ENCODE assay signal across 15 cellular contexts in the genomic region with DNA sequence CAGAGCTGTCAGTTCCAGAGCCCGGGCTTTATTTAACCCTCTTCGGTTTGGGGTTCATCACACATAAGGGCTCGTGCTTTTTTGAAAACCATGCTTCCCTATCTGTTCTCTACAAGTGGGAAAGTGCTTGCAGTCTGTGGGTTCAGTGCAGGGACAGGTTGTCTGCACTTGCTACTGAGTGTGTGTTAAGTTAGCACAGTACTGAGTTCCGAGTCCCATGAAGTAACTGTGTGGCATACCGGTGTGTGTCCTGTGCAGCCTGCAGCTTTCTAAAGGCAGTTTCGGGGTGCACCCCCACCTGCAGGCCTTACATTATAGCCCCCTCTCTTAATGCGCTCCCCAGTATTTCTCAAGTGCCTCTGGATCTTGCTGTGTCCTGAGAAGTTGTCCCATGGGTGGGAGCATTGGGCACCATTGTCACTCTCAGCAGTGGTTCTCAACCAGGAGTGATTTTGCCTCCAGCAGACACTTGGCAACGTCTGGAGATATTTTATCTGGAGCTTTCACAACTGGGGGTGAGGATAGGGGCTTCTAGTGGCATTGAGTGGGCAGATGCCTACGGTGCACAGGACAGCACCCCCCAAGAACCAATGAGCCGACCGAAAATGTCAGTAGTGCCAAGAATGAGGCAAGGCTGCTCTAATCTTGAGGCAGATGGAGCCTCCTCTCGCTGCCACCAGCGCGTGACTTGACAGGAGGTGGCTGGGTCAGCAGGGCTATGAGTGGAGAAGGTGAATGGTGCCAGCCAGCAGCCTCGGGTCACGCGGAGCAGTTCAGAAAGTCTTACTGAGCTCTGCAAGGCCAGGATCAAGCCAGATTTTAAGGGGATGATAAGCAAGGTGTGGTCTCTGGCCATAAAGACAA.
DNase-seq lines count a peak whose midpoint lies in the region; ATAC-seq and TF ChIP-seq lines count a peak whose summit lies in the region.
"Had no signal": no experiment of that assay in that cellular context is flagged by ENCODE, and none has a peak within 500 bp of the region (broad histone marks: within the 10 kb centered on the region; RNA-seq: fewer than 3 reads in every experiment).

No MANE protein-coding gene starts in this region.

- CTCF ChIA-PET in activated CD8-positive, alpha-beta memory T cell treated with anti-CD3 and anti-CD28 coated beads, Interleukin-2, amount 10 ng/mL, durations not matched to agents 7 days and 5 days (lab: Charles Lee): no interaction called here

- intact Hi-C loops in heart right ventricle (cut with DNase I): loop anchor here in 2 of 10 donors (1.0 to 10.0 kb wide), 2 partner anchors 17 to 46 kb away; no protein-coding TSS in a partner anchor

- no peak overlapping the region for H3K4me3 Mint-ChIP-seq in activated CD8-positive, alpha-beta memory T cell treated with anti-CD3 and anti-CD28 coated beads, Interleukin-2, amount 10 ng/mL, durations not matched to agents 7 days and 5 days
- H3K4me3 Mint-ChIP-seq: B cell; naive thymus-derived CD8-positive, alpha-beta T cell had no signal

- no peak overlapping the region for H3K4me3 ChIP-seq in heart right ventricle
- no peak overlapping the region for H3K4me3 ChIP-seq in smooth muscle cell
- H3K4me3 ChIP-seq in effector memory CD4-positive, alpha-beta T cell (ENCODE audit: insufficient read depth, low read depth, low read length, poor library complexity, severe bottlenecking): no peak overlapping the region

- peaks cover 0 to 14% (median 0%) of the 10 kb centered on the region in 9 donors for H3K36me3 ChIP-seq in heart right ventricle
- H3K36me3 ChIP-seq in smooth muscle cell (ENCODE audit: low read depth): no peaks in the 10 kb centered on the region
- no peaks in the 10 kb centered on the region for H3K36me3 ChIP-seq in effector memory CD4-positive, alpha-beta T cell (ENCODE audit: control insufficient read depth, insufficient read depth, low read length)

- H3K4me1 ChIP-seq in heart right ventricle (peaks cover 17 to 57% (median 40%) of the 10 kb centered on the region in 9 donors), smooth muscle cell (ENCODE audit: low read depth) (no peaks in the 10 kb centered on the region)
- no peaks in the 10 kb centered on the region for H3K4me1 ChIP-seq in effector memory CD4-positive, alpha-beta T cell (ENCODE audit: control insufficient read depth, insufficient read depth, low read length, poor library complexity, severe bottlenecking)

- DNase-seq in G401 (ENCODE audit: low spot score): peak; percentile 78
- peak; percentile 37 for DNase-seq in activated CD8-positive, alpha-beta memory T cell treated with anti-CD3 and anti-CD28 coated beads, Interleukin-2, amount 10 ng/mL, durations not matched to agents 7 days and 5 days
- DNase-seq in heart right ventricle: peak in 1 of 2 donors; percentile 50
- no peak for DNase-seq in smooth muscle cell (lab: John Stamatoyannopoulos, UW; ENCODE audit: unreplicated experiment)
- no peak for DNase-seq in HuH-7.5 (ENCODE audit: low spot score)
- DNase-seq in HCEC 1CT: no peak
- DNase-seq in NCI-H69 (lab: John Stamatoyannopoulos, UW): no peak
- DNase-seq in effector memory CD4-positive, alpha-beta T cell: no peak
- DNase-seq: NCI-H1930, small intestine had no signal

- no peaks in the 10 kb centered on the region for H4K20me1 ChIP-seq in smooth muscle cell (ENCODE audit: low read depth)

- H3K9me3 Mint-ChIP-seq in activated CD8-positive, alpha-beta memory T cell treated with anti-CD3 and anti-CD28 coated beads, Interleukin-2, amount 10 ng/mL, durations not matched to agents 7 days and 5 days (ENCODE audit: low read depth): no peaks in the 10 kb centered on the region
- H3K9me3 Mint-ChIP-seq: naive thymus-derived CD8-positive, alpha-beta T cell had no signal

- H3K4me1 Mint-ChIP-seq in activated CD8-positive, alpha-beta memory T cell treated with anti-CD3 and anti-CD28 coated beads, Interleukin-2, amount 10 ng/mL, durations not matched to agents 7 days and 5 days: peaks cover 22% of the 10 kb centered on the region

- no peaks in the 10 kb centered on the region for H3K9me3 ChIP-seq in heart right ventricle
- no peaks in the 10 kb centered on the region for H3K9me3 ChIP-seq in smooth muscle cell (replicated peaks; ENCODE audit: low read depth)
- H3K9me3 ChIP-seq in effector memory CD4-positive, alpha-beta T cell (ENCODE audit: control insufficient read depth, low read length): no peaks in the 10 kb centered on the region

- H3K4me2 ChIP-seq in smooth muscle cell: no peak overlapping the region
- H3K4me2 ChIP-seq: KMS-11 had no signal

- H3K36me3 Mint-ChIP-seq in activated CD8-positive, alpha-beta memory T cell treated with anti-CD3 and anti-CD28 coated beads, Interleukin-2, amount 10 ng/mL, durations not matched to agents 7 days and 5 days: no peaks in the 10 kb centered on the region
- H3K36me3 Mint-ChIP-seq: activated naive CD4-positive, alpha-beta T cell treated with anti-CD3 and anti-CD28 coated beads, Interleukin-2, amount 50 U/mL, for 72 hours; naive thymus-derived CD8-positive, alpha-beta T cell had no signal

- H3K27me3 ChIP-seq in heart right ventricle: no peaks in the 10 kb centered on the region
- H3K27me3 ChIP-seq in smooth muscle cell (ENCODE audit: low read depth): no peaks in the 10 kb centered on the region
- H3K27me3 ChIP-seq in effector memory CD4-positive, alpha-beta T cell (replicated peaks; ENCODE audit: control insufficient read depth, insufficient read depth, low read length, poor library complexity, severe bottlenecking): no peaks in the 10 kb centered on the region

- no peak overlapping the region for H3K9ac ChIP-seq in smooth muscle cell (ENCODE audit: low read depth)
- H3K9ac ChIP-seq: KMS-11 had no signal

- no peak overlapping the region for H3K27ac Mint-ChIP-seq in activated CD8-positive, alpha-beta memory T cell treated with anti-CD3 and anti-CD28 coated beads, Interleukin-2, amount 10 ng/mL, durations not matched to agents 7 days and 5 days
- H3K27ac Mint-ChIP-seq: activated naive CD4-positive, alpha-beta T cell treated with anti-CD3 and anti-CD28 coated beads, Interleukin-2, amount 50 U/mL, for 72 hours; B cell had no signal

- H2AFZ ChIP-seq in smooth muscle cell (ENCODE audit: low read depth): no peak overlapping the region

- TF ChIP-seq CTCF in heart right ventricle (IDR thresholded peaks at IDR 0.05) (no peak), smooth muscle cell (IDR thresholded peaks at IDR 0.05; ENCODE audit: borderline replicate concordance, insufficient read depth, poor library complexity, severe bottlenecking) (no peak)

- in situ Hi-C loops in G401 (cut with HindIII; ENCODE audit: low sequenced_read_pairs): no loop called here

- H3K27ac ChIP-seq in heart right ventricle: peak overlapping the region; percentile 44 to 86 (median 73)
- peak overlapping the region; percentile 21 for H3K27ac ChIP-seq in smooth muscle cell (ENCODE audit: low read depth)
- H3K27ac ChIP-seq in effector memory CD4-positive, alpha-beta T cell (ENCODE audit: insufficient read depth, low read length, poor library complexity, severe bottlenecking): no peak overlapping the region
- H3K27ac ChIP-seq: KMS-11 had no signal

- H3K27me3 Mint-ChIP-seq in activated CD8-positive, alpha-beta memory T cell treated with anti-CD3 and anti-CD28 coated beads, Interleukin-2, amount 10 ng/mL, durations not matched to agents 7 days and 5 days: peaks cover 3% of the 10 kb centered on the region
- H3K27me3 Mint-ChIP-seq: B cell; naive thymus-derived CD8-positive, alpha-beta T cell had no signal

- WGBS in heart right ventricle, 2 donors: 62 to 72% methylated on average over 17 of the region's 17 CpGs
- WGBS in smooth muscle cell (ENCODE audit: low lambda C conversion rate): 93% methylated on average over 17 of the region's 17 CpGs

- no peak for ATAC-seq in activated CD8-positive, alpha-beta memory T cell treated with anti-CD3 and anti-CD28 coated beads, Interleukin-2, amount 10 ng/mL, durations not matched to agents 7 days and 5 days
- peak; percentile 5 to 68 (median 50) for ATAC-seq in heart right ventricle
- ATAC-seq: activated naive CD4-positive, alpha-beta T cell treated with anti-CD3 and anti-CD28 coated beads, Interleukin-2, amount 50 U/mL, for 72 hours; naive thymus-derived CD8-positive, alpha-beta T cell; SK-N-SH treated with all-trans-retinoic acid at 6 μM for 48 hours had no signal

- H3F3A ChIP-seq in smooth muscle cell (ENCODE audit: low read depth): peaks cover 4% of the 10 kb centered on the region

- H3K79me2 ChIP-seq in smooth muscle cell (ENCODE audit: low read depth): peaks cover 3% of the 10 kb centered on the region

Comparison
In these comparisons a context has a peak if more than half of its experiments do, and no peak if none do; other contexts are left out.
1. DNase-seq: peak in G401 (single experiment) and activated CD8-positive, alpha-beta memory T cell treated with anti-CD3 and anti-CD28 coated beads, Interleukin-2, amount 10 ng/mL, durations not matched to agents 7 days and 5 days (single experiment); none in smooth muscle cell (single experiment), HuH-7.5 (single experiment), HCEC 1CT (single experiment), NCI-H69 (single experiment) and effector memory CD4-positive, alpha-beta T cell (0 of 3).